In genomic region chr14:67151082-67151666, GRCh38 we compare ENCODE assay signal across 13 cellular contexts. TPM values are rescaled to one million over a fixed set of nuclear protein-coding genes. Genes with fewer than 3 reads are reported as not detected.
A peak's percentile ranks its signal among the peaks of the same experiment; 100 is the strongest.
DNase-seq lines count a peak whose midpoint lies in the region; ATAC-seq, FAIRE-seq and TF ChIP-seq lines count a peak whose summit lies in the region.
"Had no signal": no experiment of that assay in that cellular context is flagged by ENCODE, and none has a peak within 500 bp of the region (broad histone marks: within the 10 kb centered on the region; RNA-seq: fewer than 3 reads in every experiment).

No MANE protein-coding gene starts in this region.

- TF ChIP-seq POLR2A in tibial nerve (IDR thresholded peaks at IDR 0.05) = no peak

- H3K27ac ChIP-seq in HEK293 (ENCODE audit: extremely low read depth, low read depth, low read length) (no peak overlapping the region), tibial nerve (no peak overlapping the region), pancreas (no peak overlapping the region)
- H3K27ac ChIP-seq: KMS-11 had no signal

- DNase-seq in astrocyte of the cerebellum (ENCODE audit: low read depth) (no peak), foreskin fibroblast (peak in 1 of 2 donors; percentile 4), tibial nerve (ENCODE audit: low spot score in 2 of 2) (no peak), NCI-H2171 (lab: John Stamatoyannopoulos, UW) (no peak), pancreas (no peak)
- DNase-seq: activated gamma-delta T cell; cerebellar nuclear complex; NCI-H2081; stimulated activated naive CD4-positive, alpha-beta T cell treated with Interleukin-2 at 50 U/mL for 16 hours; T-helper 1 cell had no signal

- POLR2A ChIA-PET in HEK293 (lab: Yijun Ruan, JAX) = no interaction called here

- CTCF ChIA-PET in HEK293 (lab: Yijun Ruan, JAX) = interaction anchor here (0.7 kb wide), 1 partner anchor 154 kb away, joined by 5 read pairs; no protein-coding TSS in a partner anchor

- H3K27me3 ChIP-seq in tibial nerve = no peaks in the 10 kb centered on the region
- H3K27me3 ChIP-seq in pancreas = no peaks in the 10 kb centered on the region

- TF ChIP-seq CTCF in HEK293 (tag by site-specific recombination; IDR thresholded peaks at IDR 0.05) (no peak), astrocyte of the cerebellum (IDR thresholded peaks at IDR 0.05; ENCODE audit: low read depth, low read length, missing control alignments) (peak; percentile 30), foreskin fibroblast (IDR thresholded peaks at IDR 0.05; ENCODE audit: low read depth, low read length) (peak; percentile 30), tibial nerve (IDR thresholded peaks at IDR 0.05) (peak in 3 of 5 experiments; percentile 11 to 25 (median 12)), pancreas (IDR thresholded peaks at IDR 0.05) (no peak)

- H3K4me3 ChIP-seq in HEK293 (ENCODE audit: low read depth, low read length) = no peak overlapping the region
- H3K4me3 ChIP-seq in astrocyte of the cerebellum (ENCODE audit: low read depth, low read length) = no peak overlapping the region
- H3K4me3 ChIP-seq in foreskin fibroblast (ENCODE audit: low read depth in 1 of 2, low read length in 2 of 2) = no peak overlapping the region
- H3K4me3 ChIP-seq in tibial nerve = no peak overlapping the region
- H3K4me3 ChIP-seq in pancreas = no peak overlapping the region

- intact Hi-C loops in pancreas (cut with DNase I) = no loop called here

- no peak for ATAC-seq in pancreas
- ATAC-seq in HG03025 (IDR thresholded peaks at IDR 0.05; ENCODE audit: low FRiP score, unreplicated experiment) = no peak

- H3K9me3 ChIP-seq in HEK293 (ENCODE audit: control insufficient read depth, insufficient read depth, low read depth, low read length) (no peaks in the 10 kb centered on the region), tibial nerve (no peaks in the 10 kb centered on the region), pancreas (no peaks in the 10 kb centered on the region)

- H3K36me3 ChIP-seq in HEK293 (ENCODE audit: control insufficient read depth in 2 of 2, insufficient read depth in 1 of 2, low read length in 2 of 2) (no peaks in the 10 kb centered on the region), tibial nerve (peaks cover 0 to 3% (median 0%) of the 10 kb centered on the region in 3 donors), pancreas (no peaks in the 10 kb centered on the region)

- WGBS in tibial nerve, 2 donors = 55 to 60% methylated on average over 4 of the region's 4 CpGs
- WGBS in pancreas, 2 donors = 86 to 91% methylated on average over 4 of the region's 4 CpGs

- TF ChIP-seq EP300 in tibial nerve (IDR thresholded peaks at IDR 0.05) = no peak

- H3K4me1 ChIP-seq in HEK293 (ENCODE audit: control insufficient read depth, insufficient read depth, low read length) = peaks cover 6% of the 10 kb centered on the region; the same call in 1 of the 2 replicates
- no peaks in the 10 kb centered on the region for H3K4me1 ChIP-seq in tibial nerve
- H3K4me1 ChIP-seq in pancreas = no peaks in the 10 kb centered on the region

- in situ Hi-C loops in astrocyte of the cerebellum (cut with HindIII; ENCODE audit: low sequenced_read_pairs) = no loop called here

- no peak for FAIRE-seq in pancreas (lab: Jason Lieb, UNC)

TF ChIP-seq in HEK293, 187 proteins besides CTCF, POLR2A, EP300 and RAD21:
- TF ChIP-seq ZFP69B (tag by site-specific recombination; IDR thresholded peaks at IDR 0.05) = no peak
- no peak for TF ChIP-seq YY2 (tag by site-specific recombination; IDR thresholded peaks at IDR 0.05)
- TF ChIP-seq ZNF132 (tag by site-specific recombination; IDR thresholded peaks at IDR 0.05; ENCODE audit: borderline replicate concordance) = no peak
- 0 out of 2 replicates have a peak, but pooled peaks have one; percentile 33 for TF ChIP-seq BCL6B (tag by site-specific recombination; IDR thresholded peaks at IDR 0.05)
- TF ChIP-seq ZNF223 (tag by site-specific recombination; IDR thresholded peaks at IDR 0.05) = no peak
- TF ChIP-seq ZNF426 (tag by site-specific recombination; IDR thresholded peaks at IDR 0.05) = no peak
- TF ChIP-seq PRDM6 (tag by site-specific recombination; IDR thresholded peaks at IDR 0.05) = peak; percentile 53
- TF ChIP-seq ZSCAN23 (tag by site-specific recombination; IDR thresholded peaks at IDR 0.05) = no peak
- no peak for TF ChIP-seq ZNF280D (tag by site-specific recombination; IDR thresholded peaks at IDR 0.05)
- TF ChIP-seq ZNF677 (tag by site-specific recombination; IDR thresholded peaks at IDR 0.05) = no peak
- no peak for TF ChIP-seq ZNF26 (tag by site-specific recombination; IDR thresholded peaks at IDR 0.05)

RNA-seq across cellular contexts. Expression of gene GARIN2, which starts 38.1 kb away (rescaled TPM):
- total RNA-seq in tibial nerve = not detected
- total RNA-seq in pancreas = under 1 TPM in 1 of 6 donors, not detected in 5; 0.22 TPM
- polyA plus RNA-seq in pancreas = under 1 TPM; 0.11 to 0.12 TPM

Comparison
In these comparisons a context has a peak if more than half of its experiments do, and no peak if none do; other contexts are left out.
1. CTCF ChIP-seq: peak in astrocyte of the cerebellum (single experiment), foreskin fibroblast (single experiment) and tibial nerve (3 of 5); none in HEK293 (single experiment) and pancreas (0 of 4).